In the genomic region with DNA sequence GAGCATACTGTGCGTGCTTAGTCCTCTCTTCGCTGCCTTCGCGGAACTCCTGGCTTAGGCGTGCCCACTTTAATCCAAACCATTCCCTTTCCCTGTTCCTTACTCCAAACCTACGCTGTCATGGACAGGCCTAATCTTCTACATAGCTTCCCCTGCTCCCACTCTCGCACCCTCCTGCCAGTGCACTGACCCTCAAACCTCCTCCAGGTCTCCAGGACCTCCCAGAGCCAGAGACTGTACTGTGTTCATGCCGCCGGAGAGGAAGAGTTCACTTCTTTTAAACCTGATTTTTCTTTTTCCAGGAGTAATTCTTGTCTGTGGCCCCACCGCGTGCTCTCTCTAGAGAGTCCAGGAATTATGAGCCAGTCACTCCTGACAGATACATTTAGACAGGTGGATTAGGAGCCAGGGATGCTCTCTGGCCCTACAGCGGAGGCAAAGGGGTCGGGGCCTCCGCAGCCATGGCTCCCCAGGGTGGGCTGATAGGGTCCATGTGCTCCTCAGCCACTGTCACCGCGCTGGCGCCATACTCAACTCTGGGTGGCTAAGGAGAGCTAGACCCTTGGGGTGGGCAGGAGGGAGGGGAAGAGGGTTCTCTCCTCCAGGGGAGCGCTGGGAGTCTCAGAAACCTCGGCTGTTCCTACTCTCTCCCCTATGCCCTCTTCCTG, we compare ENCODE assay signal across 1 cellular context.
TF ChIP-seq lines count a peak whose summit lies in the region.

No MANE protein-coding gene starts in this region.

TF ChIP-seq in H1, 55 proteins besides CTCF, POLR2A, EP300 and RAD21:
- TF ChIP-seq RNF2 (IDR thresholded peaks at IDR 0.05; ENCODE audit: borderline replicate concordance, low read depth, low read length, missing control alignments, poor library complexity, severe bottlenecking), result peak; percentile 44
- no peak for TF ChIP-seq CTBP2 (IDR thresholded peaks at IDR 0.05; ENCODE audit: borderline replicate concordance, insufficient read depth, insufficient read length, low read length)
- TF ChIP-seq EZH2 (IDR thresholded peaks at IDR 0.05; ENCODE audit: low read depth, low read length, severe bottlenecking), result peak; percentile 3
TF ChIP-seq in H1: peak in this region for 2.
